In genomic region chr3:128447561-128448013, GRCh38 we compare ENCODE assay signal across 13 cellular contexts. TPM values are rescaled to one million over a fixed set of nuclear protein-coding genes. Genes with fewer than 3 reads are reported as not detected.
DNase-seq lines count a peak whose midpoint lies in the region; ATAC-seq and TF ChIP-seq lines count a peak whose summit lies in the region.
"Had no signal": no experiment of that assay in that cellular context is flagged by ENCODE, and none has a peak within 500 bp of the region (broad histone marks: within the 10 kb centered on the region; RNA-seq: fewer than 3 reads in every experiment).

No MANE protein-coding gene starts in this region.

- H3K27me3 Mint-ChIP-seq in CD4-positive, CD25-positive, alpha-beta regulatory T cell: no peaks in the 10 kb centered on the region
- peaks cover 96% of the 10 kb centered on the region for H3K27me3 Mint-ChIP-seq in MCF 10A (ENCODE audit: insufficient read depth, unreplicated experiment)

- H3K36me3 Mint-ChIP-seq in CD4-positive, CD25-positive, alpha-beta regulatory T cell: peaks cover 14% of the 10 kb centered on the region
- H3K36me3 Mint-ChIP-seq in MCF 10A (ENCODE audit: insufficient read depth, unreplicated experiment): no peaks in the 10 kb centered on the region

- in situ Hi-C loops in ACHN (cut with HindIII; ENCODE audit: low pct_ligation_motif_present, low pct_unique_long_range_greater_than_20kb, low sequenced_read_pairs): no loop called here

- no peak for ATAC-seq in CD4-positive, CD25-positive, alpha-beta regulatory T cell (ENCODE audit: low read depth in 2 of 2)
- ATAC-seq in GM21619 (IDR thresholded peaks at IDR 0.05; ENCODE audit: unreplicated experiment): peak; percentile 65
- ATAC-seq in HG03520 (IDR thresholded peaks at IDR 0.05; ENCODE audit: unreplicated experiment): no peak

- H3K27me3 ChIP-seq in CD4-positive, CD25-positive, alpha-beta regulatory T cell (ENCODE audit: control insufficient read depth, insufficient read depth, low read length): no peaks in the 10 kb centered on the region
- H3K27me3 ChIP-seq in sigmoid colon: peaks cover 0 to 4% (median 0%) of the 10 kb centered on the region in 3 donors
- H3K27me3 ChIP-seq: right atrium auricular region had no signal

- no peaks in the 10 kb centered on the region for H3K9me3 ChIP-seq in CD4-positive, CD25-positive, alpha-beta regulatory T cell (ENCODE audit: control insufficient read depth in 2 of 2, low read length in 2 of 2)
- H3K9me3 ChIP-seq in sigmoid colon: no peaks in the 10 kb centered on the region
- H3K9me3 ChIP-seq: right atrium auricular region had no signal

- TF ChIP-seq POLR2A in sigmoid colon (IDR thresholded peaks at IDR 0.05): no peak

- peaks cover 13% of the 10 kb centered on the region for H3K4me1 ChIP-seq in CD4-positive, CD25-positive, alpha-beta regulatory T cell (ENCODE audit: control insufficient read depth, insufficient read depth, low read length, poor library complexity, severe bottlenecking)
- H3K4me1 ChIP-seq in sigmoid colon: no peaks in the 10 kb centered on the region
- H3K4me1 ChIP-seq: right atrium auricular region had no signal

- intact Hi-C loops in sigmoid colon (cut with DNase I) (no loop called here), MCF 10A (cut with micrococcal nuclease) (no loop called here)

- CTCF ChIA-PET in MCF 10A (lab: Yijun Ruan, JAX): interaction anchor here (0.6 to 0.7 kb wide), 2 partner anchors 269 to 795 kb away, joined by 3 read pairs; no protein-coding TSS in a partner anchor

- peaks cover 5 to 29% (median 8%) of the 10 kb centered on the region in 7 donors for H3K9me3 Mint-ChIP-seq in CD4-positive, CD25-positive, alpha-beta regulatory T cell
- H3K9me3 Mint-ChIP-seq in MCF 10A (ENCODE audit: unreplicated experiment): peaks cover 11% of the 10 kb centered on the region

- peak in 2 of 3 donors; percentile 9 to 70 for DNase-seq in CD4-positive, CD25-positive, alpha-beta regulatory T cell
- peak; percentile 67 to 78 for DNase-seq in activated CD4-positive, alpha-beta T cell treated with anti-CD3 and anti-CD28 coated beads, Interleukin-2, amount 50 U/mL, for 48 hours
- peak; percentile 49 for DNase-seq in renal cortical epithelial cell (ENCODE audit: low read depth)
- DNase-seq in sigmoid colon: no peak
- DNase-seq in ACHN: no peak
- DNase-seq in MCF 10A (ENCODE audit: unreplicated experiment): no peak
- DNase-seq: effector CD4-positive, alpha-beta T cell; Kasumi-1 had no signal

- POLR2A ChIA-PET in MCF 10A (lab: Yijun Ruan, JAX): no interaction called here

- no peak overlapping the region for H3K27ac ChIP-seq in CD4-positive, CD25-positive, alpha-beta regulatory T cell (ENCODE audit: insufficient read depth, low read length, poor library complexity, severe bottlenecking)
- H3K27ac ChIP-seq in sigmoid colon: no peak overlapping the region
- H3K27ac ChIP-seq: right atrium auricular region had no signal

- peaks cover 5 to 37% (median 9%) of the 10 kb centered on the region in 4 donors for H3K4me1 Mint-ChIP-seq in CD4-positive, CD25-positive, alpha-beta regulatory T cell
- no peaks in the 10 kb centered on the region for H3K4me1 Mint-ChIP-seq in MCF 10A (ENCODE audit: insufficient read depth, unreplicated experiment)

- peak overlapping the region in 2 of 4 donors; percentile 15 to 23 for H3K4me3 Mint-ChIP-seq in CD4-positive, CD25-positive, alpha-beta regulatory T cell
- H3K4me3 Mint-ChIP-seq in MCF 10A (ENCODE audit: unreplicated experiment): no peak overlapping the region

- 86 to 93% methylated on average over 3 of the region's 3 CpGs for WGBS in sigmoid colon, 2 donors

- no peak for TF ChIP-seq EP300 in sigmoid colon (IDR thresholded peaks at IDR 0.05)

- no TSS peak for BruUV-seq in MCF 10A (replicated peaks; lab: Mats Ljungman, UMichigan)

- H3K4me3 ChIP-seq in CD4-positive, CD25-positive, alpha-beta regulatory T cell (ENCODE audit: low read depth, low read length): no peak overlapping the region
- no peak overlapping the region for H3K4me3 ChIP-seq in sigmoid colon
- H3K4me3 ChIP-seq: right atrium auricular region had no signal

- H3K27ac Mint-ChIP-seq in CD4-positive, CD25-positive, alpha-beta regulatory T cell: peak overlapping the region in 2 of 3 donors; percentile 44 to 59
- no peak overlapping the region for H3K27ac Mint-ChIP-seq in MCF 10A (ENCODE audit: low read depth, unreplicated experiment)

- H3K36me3 ChIP-seq in CD4-positive, CD25-positive, alpha-beta regulatory T cell (ENCODE audit: control insufficient read depth, insufficient read depth, low read length): no peaks in the 10 kb centered on the region
- no peaks in the 10 kb centered on the region for H3K36me3 ChIP-seq in sigmoid colon
- H3K36me3 ChIP-seq: right atrium auricular region had no signal

- TF ChIP-seq CTCF in sigmoid colon (IDR thresholded peaks at IDR 0.05) (no peak), MCF 10A (IDR thresholded peaks at IDR 0.05; ENCODE audit: unreplicated experiment) (no peak)

RNA-seq across cellular contexts. Expression of gene DNAJB8, which starts 19.1 kb away (rescaled TPM):
- total RNA-seq in CD4-positive, CD25-positive, alpha-beta regulatory T cell: not detected
- not detected for polyA plus RNA-seq in CD4-positive, CD25-positive, alpha-beta regulatory T cell
- total RNA-seq in renal cortical epithelial cell (not detected in 2 replicates), sigmoid colon (not detected), MCF 10A (2022) (not detected in 2 replicates)
- polyA plus RNA-seq in sigmoid colon: not detected
- total RNA-seq: right atrium auricular region, subcutaneous adipose tissue had no signal
- polyA plus RNA-seq: BJ had no signal

RNA-seq across cellular contexts. Expression of gene GATA2, which starts 45.4 kb away (rescaled TPM):
- total RNA-seq in CD4-positive, CD25-positive, alpha-beta regulatory T cell: 6.2 TPM
- polyA plus RNA-seq in CD4-positive, CD25-positive, alpha-beta regulatory T cell: not detected
- total RNA-seq in renal cortical epithelial cell (1.6 and 4.3 TPM in 2 replicates), sigmoid colon (1 to 10 TPM; 2.1 to 6.6 (median 5.0) TPM), MCF 10A (2022) (0.51 and 0.56 TPM in 2 replicates)
- 1 to 10 TPM in 2 of 3 donors, under 1 TPM in 1; 0.46 to 5.2 (median 1.8) TPM for polyA plus RNA-seq in sigmoid colon

Comparison
In these comparisons a context has a peak if more than half of its experiments do, and no peak if none do; other contexts are left out.
1. DNase-seq: peak in CD4-positive, CD25-positive, alpha-beta regulatory T cell (2 of 3), activated CD4-positive, alpha-beta T cell treated with anti-CD3 and anti-CD28 coated beads, Interleukin-2, amount 50 U/mL, for 48 hours (2 of 2) and renal cortical epithelial cell (single experiment); none in sigmoid colon (single experiment), ACHN (single experiment) and MCF 10A (single experiment).